In genomic region chr16:3637371-3637923, GRCh38 we compare ENCODE assay signal across 8 cellular contexts. TPM values are rescaled to one million over a fixed set of nuclear protein-coding genes. Genes with fewer than 3 reads are reported as not detected.
DNase-seq lines count a peak whose midpoint lies in the region; ATAC-seq and TF ChIP-seq lines count a peak whose summit lies in the region.

No MANE protein-coding gene starts in this region.

- TF ChIP-seq CTCF in BE2C (IDR thresholded peaks at IDR 0.05; ENCODE audit: low read depth, low read length): no peak

- H3K27me3 ChIP-seq in BE2C: no peaks in the 10 kb centered on the region

- DNase-seq in BE2C: peak; percentile 53
- DNase-seq in activated CD4-positive, alpha-beta T cell treated with anti-CD3 and anti-CD28 coated beads, Interleukin-2, amount 50 U/mL, for 4 hours: peak; percentile 14 to 16
- DNase-seq in left lobe of liver (ENCODE audit: low spot score): no peak
- DNase-seq in COR-L47 (lab: John Stamatoyannopoulos, UW): no peak
- DNase-seq in cerebellar cortex (ENCODE audit: low spot score): no peak

- ATAC-seq in left lobe of liver: peak; percentile 57
- ATAC-seq in HG03139 (IDR thresholded peaks at IDR 0.05; ENCODE audit: unreplicated experiment): no peak
- no peak for ATAC-seq in GM18498 (IDR thresholded peaks at IDR 0.05; ENCODE audit: unreplicated experiment)

- peaks cover 21% of the 10 kb centered on the region for H3K4me1 ChIP-seq in BE2C

- H3K9me3 ChIP-seq in BE2C (no peaks in the 10 kb centered on the region), KOPT-K1 (ENCODE audit: insufficient read depth, low read length, poor library complexity, severe bottlenecking) (no peaks in the 10 kb centered on the region)

- H3K36me3 ChIP-seq in BE2C (no peaks in the 10 kb centered on the region), KOPT-K1 (ENCODE audit: insufficient read depth, low read length) (peaks cover 13% of the 10 kb centered on the region; the same call in 1 of the 2 replicates)

- no peak overlapping the region for H3K4me3 ChIP-seq in BE2C (ENCODE audit: low read depth, low read length)

- peak overlapping the region; percentile 68 for H3K27ac ChIP-seq in KOPT-K1 (ENCODE audit: low read depth, low read length, poor library complexity, severe bottlenecking)

RNA-seq across cellular contexts. Expression of gene DNASE1, which starts 17.0 kb away (rescaled TPM):
- polyA plus RNA-seq in BE2C (2012; ENCODE audit: insufficient read depth, insufficient read length, low read depth): 28.7 TPM
- total RNA-seq in left lobe of liver: 4.6 TPM

RNA-seq across cellular contexts. Expression of gene SLX4, which starts 26.0 kb away (rescaled TPM):
- polyA plus RNA-seq in BE2C (2012; ENCODE audit: insufficient read depth, insufficient read length, low read depth): 8.1 TPM
- total RNA-seq in left lobe of liver: 2.8 TPM

Comparison
In these comparisons a context has a peak if more than half of its experiments do, and no peak if none do; other contexts are left out.
1. DNase-seq: peak in BE2C (single experiment) and activated CD4-positive, alpha-beta T cell treated with anti-CD3 and anti-CD28 coated beads, Interleukin-2, amount 50 U/mL, for 4 hours (2 of 2); none in left lobe of liver (single experiment), COR-L47 (single experiment) and cerebellar cortex (single experiment).